In genomic region chr1:8349961-8350360, GRCh38 we compare ENCODE assay signal across 1 cellular context.
A peak's percentile ranks its signal among the peaks of the same experiment; 100 is the strongest.
TF ChIP-seq lines count a peak whose summit lies in the region.

No MANE protein-coding gene starts in this region.

TF ChIP-seq in HepG2, 621 proteins besides CTCF, POLR2A, EP300 and RAD21:
- no peak for TF ChIP-seq ZNF207 (IDR thresholded peaks at IDR 0.05; ENCODE audit: borderline replicate concordance)
- TF ChIP-seq ERF (CRISPR knock-in tag; IDR thresholded peaks at IDR 0.05), result no peak
- 0 out of 2 replicates have a peak, but pooled peaks have one; percentile 2 for TF ChIP-seq SPEN (CRISPR knock-in tag; IDR thresholded peaks at IDR 0.05; ENCODE audit: low read depth)
- TF ChIP-seq FOXP1 (IDR thresholded peaks at IDR 0.05), result no peak
- no peak for TF ChIP-seq FOXP1 (CRISPR knock-in tag; IDR thresholded peaks at IDR 0.05)
- TF ChIP-seq SIN3A (IDR thresholded peaks at IDR 0.05; ENCODE audit: borderline replicate concordance, low read depth, low read length), result no peak
- no peak for TF ChIP-seq SMARCE1 (IDR thresholded peaks at IDR 0.05; ENCODE audit: borderline replicate concordance)
- TF ChIP-seq XBP1 (CRISPR knock-in tag; IDR thresholded peaks at IDR 0.05), result no peak
- TF ChIP-seq AGO2 (optimal IDR thresholded peaks at IDR 0.05; ENCODE audit: low read depth, low read length), result peak; percentile 74
- TF ChIP-seq CCDC6 (CRISPR knock-in tag; IDR thresholded peaks at IDR 0.05), result no peak
- TF ChIP-seq ZNF782 (CRISPR knock-in tag; IDR thresholded peaks at IDR 0.05; ENCODE audit: borderline replicate concordance), result 0 out of 2 replicates have a peak, but pooled peaks have one; percentile 24
- no peak for TF ChIP-seq JARID2 (CRISPR knock-in tag; IDR thresholded peaks at IDR 0.05; ENCODE audit: insufficient replicate concordance)
- TF ChIP-seq ZBTB38 (CRISPR knock-in tag; IDR thresholded peaks at IDR 0.05), result no peak
- no peak for TF ChIP-seq ZKSCAN5 (CRISPR knock-in tag; IDR thresholded peaks at IDR 0.05)
- no peak for TF ChIP-seq ZNF17 (CRISPR knock-in tag; IDR thresholded peaks at IDR 0.05)
- no peak for TF ChIP-seq ZNF3 (CRISPR knock-in tag; IDR thresholded peaks at IDR 0.05)
- no peak for TF ChIP-seq MTA3 (CRISPR knock-in tag; IDR thresholded peaks at IDR 0.05)
- TF ChIP-seq BRCA1 (CRISPR knock-in tag; IDR thresholded peaks at IDR 0.05), result no peak
- no peak for TF ChIP-seq ZNF713 (CRISPR knock-in tag; IDR thresholded peaks at IDR 0.05)
- TF ChIP-seq ZNF530 (CRISPR knock-in tag; IDR thresholded peaks at IDR 0.05; ENCODE audit: low read depth), result no peak
- TF ChIP-seq RBM22 (optimal IDR thresholded peaks at IDR 0.05; ENCODE audit: low read length), result peak; percentile 88
- TF ChIP-seq, protein P1, sequence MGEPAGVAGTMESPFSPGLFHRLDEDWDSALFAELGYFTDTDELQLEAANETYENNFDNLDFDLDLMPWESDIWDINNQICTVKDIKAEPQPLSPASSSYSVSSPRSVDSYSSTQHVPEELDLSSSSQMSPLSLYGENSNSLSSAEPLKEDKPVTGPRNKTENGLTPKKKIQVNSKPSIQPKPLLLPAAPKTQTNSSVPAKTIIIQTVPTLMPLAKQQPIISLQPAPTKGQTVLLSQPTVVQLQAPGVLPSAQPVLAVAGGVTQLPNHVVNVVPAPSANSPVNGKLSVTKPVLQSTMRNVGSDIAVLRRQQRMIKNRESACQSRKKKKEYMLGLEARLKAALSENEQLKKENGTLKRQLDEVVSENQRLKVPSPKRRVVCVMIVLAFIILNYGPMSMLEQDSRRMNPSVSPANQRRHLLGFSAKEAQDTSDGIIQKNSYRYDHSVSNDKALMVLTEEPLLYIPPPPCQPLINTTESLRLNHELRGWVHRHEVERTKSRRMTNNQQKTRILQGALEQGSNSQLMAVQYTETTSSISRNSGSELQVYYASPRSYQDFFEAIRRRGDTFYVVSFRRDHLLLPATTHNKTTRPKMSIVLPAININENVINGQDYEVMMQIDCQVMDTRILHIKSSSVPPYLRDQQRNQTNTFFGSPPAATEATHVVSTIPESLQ (CRISPR knock-in tag; conservative IDR thresholded peaks at IDR 0.05), result no peak
